In the genomic region with DNA sequence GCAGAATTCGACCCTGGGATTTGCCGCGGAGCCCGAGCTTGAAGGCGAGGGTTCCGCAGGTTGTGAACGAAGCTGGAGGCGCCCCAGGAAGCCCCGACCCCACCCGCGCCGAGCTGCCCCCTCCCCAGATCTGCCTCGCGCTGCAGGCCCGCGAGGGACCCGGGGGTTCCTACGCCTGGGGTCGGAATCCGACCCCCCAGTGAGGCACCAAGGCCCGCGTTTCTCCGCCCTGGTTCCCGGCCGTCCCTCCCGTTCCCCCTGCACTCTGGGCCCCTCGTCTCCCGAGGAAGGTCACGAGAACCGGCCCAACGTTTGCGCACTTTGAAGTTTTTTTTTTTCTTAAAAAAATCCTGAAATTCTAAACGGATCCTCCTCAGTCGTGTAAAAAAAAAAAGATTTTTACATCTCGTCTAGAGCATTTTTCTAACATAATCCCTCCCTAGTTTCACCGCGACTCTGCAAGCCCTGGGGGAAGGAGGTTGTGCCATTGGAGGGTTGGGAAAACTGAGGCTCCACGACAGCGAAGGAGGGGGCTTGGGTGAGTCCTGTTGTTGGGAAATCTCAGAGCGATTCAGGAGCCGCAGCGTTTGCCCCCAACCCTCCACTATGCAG, we compare ENCODE assay signal across 8 cellular contexts. TPM values are rescaled to one million over a fixed set of nuclear protein-coding genes. Genes with fewer than 3 reads are reported as not detected.
DNase-seq lines count a peak whose midpoint lies in the region; ATAC-seq and TF ChIP-seq lines count a peak whose summit lies in the region.

No MANE protein-coding gene starts in this region.

- BruUV-seq in mammary epithelial cell (replicated peaks; lab: Mats Ljungman, UMichigan), result no TSS peak

- no peak for DNase-seq in activated CD8-positive, alpha-beta memory T cell treated with anti-CD3 and anti-CD28 coated beads, Interleukin-2, amount 10 ng/mL, durations not matched to agents 7 days and 5 days
- DNase-seq in activated CD8-positive, alpha-beta memory T cell treated with anti-CD3 and anti-CD28 coated beads for 24 hours, result no peak
- DNase-seq in mammary epithelial cell, result no peak
- DNase-seq in memory B cell (ENCODE audit: low spot score in 2 of 2), result no peak
- peak in 1 of 2 donors; percentile 18 for DNase-seq in thyroid gland
- no peak for DNase-seq in kidney tubule cell (ENCODE audit: low spot score)
- DNase-seq in iPS-NIHi7 (ENCODE audit: extremely low spot score), result no peak

- no peaks in the 10 kb centered on the region for H3K36me3 Mint-ChIP-seq in activated CD8-positive, alpha-beta memory T cell treated with anti-CD3 and anti-CD28 coated beads, Interleukin-2, amount 10 ng/mL, durations not matched to agents 7 days and 5 days
- no peaks in the 10 kb centered on the region for H3K36me3 Mint-ChIP-seq in memory B cell

- H3K27me3 ChIP-seq in mammary epithelial cell (ENCODE audit: insufficient read depth, low read length) (peaks cover 26% of the 10 kb centered on the region), thyroid gland (no peaks in the 10 kb centered on the region)

- no peaks in the 10 kb centered on the region for H3K9me3 Mint-ChIP-seq in activated CD8-positive, alpha-beta memory T cell treated with anti-CD3 and anti-CD28 coated beads, Interleukin-2, amount 10 ng/mL, durations not matched to agents 7 days and 5 days (ENCODE audit: low read depth)
- peaks cover 4% of the 10 kb centered on the region for H3K9me3 Mint-ChIP-seq in memory B cell

- H3K4me3 Mint-ChIP-seq in activated CD8-positive, alpha-beta memory T cell treated with anti-CD3 and anti-CD28 coated beads, Interleukin-2, amount 10 ng/mL, durations not matched to agents 7 days and 5 days, result peak overlapping the region; percentile 26
- peak overlapping the region; percentile 70 for H3K4me3 Mint-ChIP-seq in memory B cell

- CTCF ChIA-PET in activated CD8-positive, alpha-beta memory T cell treated with anti-CD3 and anti-CD28 coated beads, Interleukin-2, amount 10 ng/mL, durations not matched to agents 7 days and 5 days (lab: Charles Lee), result interaction anchor here (0.8 to 0.9 kb wide), 3 partner anchors 11 to 61 kb away, joined by 3 to 6 read pairs (median 4); no protein-coding TSS in a partner anchor
- CTCF ChIA-PET in mammary epithelial cell (lab: Charles Lee; ENCODE audit: low non-redundant PET), result no interaction called here

- H3K4me1 ChIP-seq in mammary epithelial cell (ENCODE audit: insufficient read depth, low read length) (peaks cover 12% of the 10 kb centered on the region), thyroid gland (peaks cover 0 to 9% of the 10 kb centered on the region in 2 donors)

- ATAC-seq in activated CD8-positive, alpha-beta memory T cell treated with anti-CD3 and anti-CD28 coated beads, Interleukin-2, amount 10 ng/mL, durations not matched to agents 7 days and 5 days, result no peak
- ATAC-seq in memory B cell (ENCODE audit: low read depth) (no peak), HG03159 (IDR thresholded peaks at IDR 0.05; ENCODE audit: unreplicated experiment) (no peak)

- H3K79me2 ChIP-seq in mammary epithelial cell (ENCODE audit: insufficient read depth, low read length), result no peaks in the 10 kb centered on the region

- intact Hi-C loops in mammary epithelial cell (cut with micrococcal nuclease), result no loop called here
- intact Hi-C loops in thyroid gland (cut with DNase I), result loop anchor here (10.0 kb wide), 1 partner anchor 111 kb away; no protein-coding TSS in a partner anchor

- no peaks in the 10 kb centered on the region for H4K20me1 ChIP-seq in mammary epithelial cell (ENCODE audit: insufficient read depth, low read length)

- no peak overlapping the region for H3K4me3 ChIP-seq in mammary epithelial cell (replicated peaks in 1 of 3; ENCODE audit: insufficient read depth in 1 of 3, low read depth in 2 of 3, low read length in 3 of 3)
- H3K4me3 ChIP-seq in thyroid gland (replicated peaks in 1 of 3), result peak overlapping the region in 2 of 3 donors; percentile 59 to 62

- H3K27ac ChIP-seq in mammary epithelial cell (ENCODE audit: insufficient read depth, low read depth, low read length), result no peak overlapping the region
- H3K27ac ChIP-seq in thyroid gland, result no peak overlapping the region

- peak overlapping the region; percentile 69 for H2AFZ ChIP-seq in mammary epithelial cell (ENCODE audit: low read depth, low read length)

- H3K36me3 ChIP-seq in mammary epithelial cell (ENCODE audit: insufficient read depth, low read length) (no peaks in the 10 kb centered on the region), thyroid gland (no peaks in the 10 kb centered on the region)

- in situ Hi-C loops in mammary epithelial cell (cut with MboI; ENCODE audit: low sequenced_read_pairs in 2 of 2), result no loop called here

- peaks cover 71% of the 10 kb centered on the region for H3K27me3 Mint-ChIP-seq in activated CD8-positive, alpha-beta memory T cell treated with anti-CD3 and anti-CD28 coated beads, Interleukin-2, amount 10 ng/mL, durations not matched to agents 7 days and 5 days
- peaks cover 34% of the 10 kb centered on the region for H3K27me3 Mint-ChIP-seq in memory B cell

- no peak for TF ChIP-seq POLR2A in thyroid gland (IDR thresholded peaks at IDR 0.05)

- peaks cover 5% of the 10 kb centered on the region for H3K4me1 Mint-ChIP-seq in activated CD8-positive, alpha-beta memory T cell treated with anti-CD3 and anti-CD28 coated beads, Interleukin-2, amount 10 ng/mL, durations not matched to agents 7 days and 5 days
- H3K4me1 Mint-ChIP-seq in memory B cell, result peaks cover 5% of the 10 kb centered on the region

- dilution Hi-C loops in mammary epithelial cell (cut with HindIII; ENCODE audit: low sequenced_read_pairs), result no loop called here

- H3K4me2 ChIP-seq in mammary epithelial cell (ENCODE audit: insufficient read depth, low read depth, low read length), result peak overlapping the region; percentile 95

- H3K27ac Mint-ChIP-seq in activated CD8-positive, alpha-beta memory T cell treated with anti-CD3 and anti-CD28 coated beads, Interleukin-2, amount 10 ng/mL, durations not matched to agents 7 days and 5 days, result no peak overlapping the region
- no peak overlapping the region for H3K27ac Mint-ChIP-seq in memory B cell

- H3K9me3 ChIP-seq in mammary epithelial cell (replicated peaks; ENCODE audit: insufficient read depth, low read length) (no peaks in the 10 kb centered on the region), thyroid gland (no peaks in the 10 kb centered on the region)

- TF ChIP-seq CTCF in mammary epithelial cell (conservative IDR thresholded peaks at IDR 0.05 in 1 of 2, IDR thresholded peaks at IDR 0.05 in 1 of 2; ENCODE audit: extremely low read depth in 1 of 2, insufficient read depth in 1 of 2, low read depth in 1 of 2, low read length in 2 of 2) (no peak), thyroid gland (IDR thresholded peaks at IDR 0.05) (no peak)

- WGBS in mammary epithelial cell (ENCODE audit: low coverage, missing lambda C conversion rate), result 55% methylated on average over 10 of the region's 42 CpGs
- 18 to 19% methylated on average over 23 to 28 of the region's 42 CpGs for WGBS in thyroid gland, 2 donors

- no peak overlapping the region for H3K9ac ChIP-seq in mammary epithelial cell (ENCODE audit: insufficient read depth, low read length)

RNA-seq across cellular contexts. Expression of gene GFPT2, which starts 0.9 kb away (rescaled TPM):
- total RNA-seq in activated CD8-positive, alpha-beta memory T cell treated with anti-CD3 and anti-CD28 coated beads, Interleukin-2, amount 10 ng/mL, durations not matched to agents 7 days and 5 days, result under 1 TPM; 0.15 to 0.37 TPM
- total RNA-seq in mammary epithelial cell, result under 1 TPM in 1 of 2 donors, not detected in 1; 0.83 TPM
- polyA plus RNA-seq in mammary epithelial cell, result 0.15 TPM
- polyA minus RNA-seq in mammary epithelial cell, result not detected
- total RNA-seq in thyroid gland, result 10 to 100 TPM in 2 of 4 donors, 1 to 10 TPM in 2; 8.2 to 26.6 (median 11.1) TPM

Comparison
In these comparisons a context has a peak if more than half of its experiments do, and no peak if none do; other contexts are left out.
1. H3K4me3 ChIP-seq: peak in thyroid gland (2 of 3); none in mammary epithelial cell (0 of 3).
2. RNA of gene GFPT2, which starts 0.9 kb away (total RNA-seq): 8.2 to 26.6 TPM in thyroid gland; 0.83 TPM in mammary epithelial cell and 0.15 to 0.37 TPM in activated CD8-positive, alpha-beta memory T cell treated with anti-CD3 and anti-CD28 coated beads, Interleukin-2, amount 10 ng/mL, durations not matched to agents 7 days and 5 days; every median in the first group is over 4 times any median in the second.